10 cellular contexts compared by ENCODE assay signal in the genomic region with DNA sequence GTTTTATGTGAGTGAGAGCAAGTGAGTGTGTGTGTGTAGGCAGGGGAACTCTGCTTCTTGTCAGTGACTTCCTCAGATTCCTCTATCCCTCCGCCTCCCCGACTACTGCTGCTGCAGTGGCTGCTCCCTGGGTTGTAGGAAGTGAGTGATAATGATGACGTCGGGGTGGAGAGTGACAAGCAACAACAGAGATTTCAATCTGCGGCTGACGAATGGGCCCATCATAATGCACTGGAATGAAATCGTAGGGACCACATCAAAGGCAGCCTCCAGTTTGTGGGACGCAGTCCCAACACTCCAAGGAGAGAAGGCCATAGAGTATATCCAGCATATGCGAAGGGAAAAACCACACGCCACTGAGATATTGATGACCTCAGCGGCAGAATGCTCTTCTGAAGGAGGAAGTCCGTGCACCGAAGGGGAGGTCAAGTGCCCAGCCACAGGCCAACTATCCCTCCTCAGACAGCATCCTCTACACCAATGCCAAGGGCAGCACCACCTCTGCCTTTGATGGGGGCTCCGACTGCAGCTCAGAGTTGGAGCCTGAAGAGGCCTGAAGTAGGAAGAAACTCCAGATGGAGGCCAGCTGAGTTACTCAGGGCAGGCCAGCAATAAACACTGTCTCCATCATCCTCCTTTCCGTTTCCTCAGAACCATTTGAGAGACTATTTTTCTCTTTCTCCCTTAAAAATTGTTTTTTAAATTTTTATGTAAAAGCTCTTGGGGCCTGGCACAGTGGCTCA. TPM values are rescaled to one million over a fixed set of nuclear protein-coding genes. Genes with fewer than 3 reads are reported as not detected.
A peak's percentile ranks its signal among the peaks of the same experiment; 100 is the strongest.
DNase-seq lines count a peak whose midpoint lies in the region; ATAC-seq and TF ChIP-seq lines count a peak whose summit lies in the region.
"Had no signal": no experiment of that assay in that cellular context is flagged by ENCODE, and none has a peak within 500 bp of the region (broad histone marks: within the 10 kb centered on the region; RNA-seq: fewer than 3 reads in every experiment).

No MANE protein-coding gene starts in this region.

- no peak overlapping the region for H2BK5ac ChIP-seq in H9 (ENCODE audit: insufficient read length, low read length)

- H3K18ac ChIP-seq in H9 (ENCODE audit: insufficient read length, low read depth, low read length) = no peak overlapping the region

- no peak overlapping the region for H3K4ac ChIP-seq in H9 (ENCODE audit: low read depth, low read length)

- H3K23ac ChIP-seq in H9 (ENCODE audit: insufficient read length, low read depth, low read length) = no peak overlapping the region

- H3K14ac ChIP-seq in H9 (ENCODE audit: insufficient read depth, low read length) = no peak overlapping the region

- H4K5ac ChIP-seq in H9 (ENCODE audit: insufficient read length, low read depth, low read length) = no peak overlapping the region

- TF ChIP-seq CTCF in H9 (conservative IDR thresholded peaks at IDR 0.05) = no peak

- H3K23me2 ChIP-seq in H9 (ENCODE audit: insufficient read length, low read depth, low read length, poor library complexity, severe bottlenecking) = no peaks in the 10 kb centered on the region

- H2AK5ac ChIP-seq in H9 (ENCODE audit: insufficient read length, low read length) = no peak overlapping the region

- H3K4me1 ChIP-seq in H9 (ENCODE audit: insufficient read depth, low read length) (no peaks in the 10 kb centered on the region), right cardiac atrium (ENCODE audit: control insufficient read depth, insufficient read depth, low read length) (no peaks in the 10 kb centered on the region)
- H3K4me1 ChIP-seq: esophagus muscularis mucosa had no signal

- peak; percentile 22 to 69 for ATAC-seq in right cardiac atrium
- no peak for ATAC-seq in GM19452 (IDR thresholded peaks at IDR 0.05; ENCODE audit: unreplicated experiment)
- ATAC-seq: activated naive CD4-positive, alpha-beta T cell treated with anti-CD3 and anti-CD28 coated beads, Interleukin-2, amount 50 U/mL, for 72 hours had no signal

- H3K4me1 Mint-ChIP-seq in H9 = peaks cover 11 to 20% of the 10 kb centered on the region in 2 experiments

- H3K9ac ChIP-seq in H9 (ENCODE audit: extremely low read depth, insufficient read length, low read length) = no peak overlapping the region

- no peak overlapping the region for H2BK20ac ChIP-seq in H9 (ENCODE audit: low read depth, low read length, poor library complexity, severe bottlenecking)

- H3K27me3 Mint-ChIP-seq in H9 (ENCODE audit: low read depth) = no peaks in the 10 kb centered on the region

- H2BK15ac ChIP-seq in H9 (ENCODE audit: low read depth, low read length) = no peak overlapping the region

- intact Hi-C loops in right cardiac atrium (cut with DNase I) = no loop called here

- no peak overlapping the region for H2AFZ ChIP-seq in H9 (ENCODE audit: low read length)

- no peaks in the 10 kb centered on the region for H3K79me2 ChIP-seq in H9 (ENCODE audit: insufficient read depth, low read length)

- no peak for DNase-seq in H9
- DNase-seq in UCSD-AML1 (lab: John Stamatoyannopoulos, UW; ENCODE audit: unreplicated experiment) = peak; percentile 15
- DNase-seq in right cardiac atrium = no peak
- DNase-seq in skeletal muscle cell (ENCODE audit: low read depth) = peak; percentile 28
- no peak for DNase-seq in DMS114 treated with DMSO at 0.1 percent for 48 hours (lab: John Stamatoyannopoulos, UW; ENCODE audit: unreplicated experiment)
- DNase-seq in activated CD8-positive, alpha-beta memory T cell treated with anti-CD3 and anti-CD28 coated beads, Interleukin-2, amount 50 U/mL, for 48 hours = no peak
- DNase-seq: stimulated activated CD4-positive, alpha-beta T cell treated with anti-CD3 and anti-CD28 coated beads, Interleukin-1b, Interleukin-23, amount 100 ng/mL, for 48 hours had no signal

- H3K4me3 ChIP-seq in right cardiac atrium (ENCODE audit: low read length) (no peak overlapping the region), skeletal muscle cell (ENCODE audit: low read depth, low read length) (no peak overlapping the region)
- H3K4me3 ChIP-seq: esophagus muscularis mucosa had no signal

- no peaks in the 10 kb centered on the region for H3K9me3 Mint-ChIP-seq in H9
- H3K9me3 Mint-ChIP-seq: activated naive CD4-positive, alpha-beta T cell treated with anti-CD3 and anti-CD28 coated beads, Interleukin-2, amount 50 U/mL, for 72 hours had no signal

- H3K9me3 ChIP-seq in H9 (ENCODE audit: control insufficient read depth, low read depth, low read length) = no peaks in the 10 kb centered on the region
- H3K9me3 ChIP-seq in right cardiac atrium (ENCODE audit: control insufficient read depth, low read length) = no peaks in the 10 kb centered on the region
- H3K9me3 ChIP-seq: esophagus muscularis mucosa had no signal

- H3K27ac Mint-ChIP-seq in H9 = peak overlapping the region; percentile 40 to 53 (median 46); a peak in 4 of 7 replicates
- H3K27ac Mint-ChIP-seq: activated naive CD4-positive, alpha-beta T cell treated with anti-CD3 and anti-CD28 coated beads, Interleukin-2, amount 50 U/mL, for 72 hours had no signal

- no peak overlapping the region for H2BK120ac ChIP-seq in H9 (ENCODE audit: low read depth, low read length, poor library complexity, severe bottlenecking)

- H4K91ac ChIP-seq in H9 (ENCODE audit: insufficient read length, low read depth, low read length) = no peak overlapping the region

- H3T11ph ChIP-seq in H9 (ENCODE audit: low read length) = no peak overlapping the region

- no peak overlapping the region for H4K8ac ChIP-seq in H9 (replicated peaks; ENCODE audit: insufficient read length, low read depth, low read length)

- H3K36me3 Mint-ChIP-seq in H9 (ENCODE audit: insufficient read depth in 1 of 3, low read depth in 3 of 3) = peaks cover 13 to 50% (median 32%) of the 10 kb centered on the region in 3 experiments; a peak in 6 of 7 replicates
- H3K36me3 Mint-ChIP-seq: activated naive CD4-positive, alpha-beta T cell treated with anti-CD3 and anti-CD28 coated beads, Interleukin-2, amount 50 U/mL, for 72 hours had no signal

- H3K79me1 ChIP-seq in H9 (ENCODE audit: insufficient read depth, low read depth, low read length, poor library complexity, severe bottlenecking) = no peaks in the 10 kb centered on the region

- no peak overlapping the region for H3K56ac ChIP-seq in H9 (ENCODE audit: insufficient read length, low read depth, low read length)

- H2BK12ac ChIP-seq in H9 (ENCODE audit: insufficient read length, low read depth, low read length) = no peak overlapping the region

- no peaks in the 10 kb centered on the region for H4K20me1 ChIP-seq in H9 (ENCODE audit: control insufficient read depth, insufficient read depth, insufficient read length)

- no CpG with 5 or more reads among the region's 15 CpGs for WGBS in H9 (ENCODE audit: extremely low coverage, insufficient read length, low lambda C conversion rate)
- 56% methylated on average over 15 of the region's 15 CpGs for WGBS in right cardiac atrium

- H3K27me3 ChIP-seq in H9 (ENCODE audit: insufficient read depth, low read length) (no peaks in the 10 kb centered on the region), right cardiac atrium (ENCODE audit: control insufficient read depth, insufficient read depth) (no peaks in the 10 kb centered on the region)
- H3K27me3 ChIP-seq: esophagus muscularis mucosa had no signal

- no peak overlapping the region for H3K4me2 ChIP-seq in H9 (ENCODE audit: insufficient read depth, insufficient read length, low read length)

- no peak overlapping the region for H3K4me3 Mint-ChIP-seq in H9

- H3K27ac ChIP-seq in H9 (ENCODE audit: insufficient read length, low read depth, low read length) (no peak overlapping the region), right cardiac atrium (ENCODE audit: low read length) (no peak overlapping the region)

RNA-seq across cellular contexts. Expression of gene STMP1, which starts 11.3 kb away (rescaled TPM):
- total RNA-seq in H9 (2021) = 38.4 and 39.6 TPM in 2 replicates
- 10 to 100 TPM; 27.4 to 30.9 (median 28.7) TPM for total RNA-seq in right cardiac atrium
- 30.8 TPM for polyA plus RNA-seq in right cardiac atrium

Comparison
In these comparisons a context has a peak if more than half of its experiments do, and no peak if none do; other contexts are left out.
1. DNase-seq: peak in UCSD-AML1 (single experiment) and skeletal muscle cell (single experiment); none in H9 (single experiment), right cardiac atrium (0 of 3), DMS114 treated with DMSO at 0.1 percent for 48 hours (single experiment) and activated CD8-positive, alpha-beta memory T cell treated with anti-CD3 and anti-CD28 coated beads, Interleukin-2, amount 50 U/mL, for 48 hours (single experiment).